In the genomic region with DNA sequence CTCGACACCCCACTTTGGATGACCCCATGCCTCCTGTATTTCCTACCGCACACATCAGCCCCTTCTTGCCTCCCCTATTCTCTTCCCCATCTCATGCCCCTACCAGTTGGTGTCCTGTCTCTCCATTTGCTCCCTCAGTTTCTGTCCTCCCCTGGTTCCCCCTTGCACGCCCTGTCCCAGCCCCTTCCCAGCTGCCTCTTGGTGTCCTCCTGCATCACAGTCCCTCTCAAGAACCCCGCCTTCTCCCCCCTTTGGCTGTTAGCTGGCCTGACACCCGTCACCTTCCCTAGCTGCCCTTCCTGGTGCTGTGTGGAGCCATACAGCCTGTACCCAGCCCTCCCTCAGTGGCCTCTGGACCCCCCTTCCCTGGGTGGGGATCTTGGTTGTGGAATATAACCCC, we compare ENCODE assay signal across 9 cellular contexts. TPM values are rescaled to one million over a fixed set of nuclear protein-coding genes. Genes with fewer than 3 reads are reported as not detected.
A peak's percentile ranks its signal among the peaks of the same experiment; 100 is the strongest.
DNase-seq lines count a peak whose midpoint lies in the region; ATAC-seq and TF ChIP-seq lines count a peak whose summit lies in the region.
"Had no signal": no experiment of that assay in that cellular context is flagged by ENCODE, and none has a peak within 500 bp of the region (broad histone marks: within the 10 kb centered on the region; RNA-seq: fewer than 3 reads in every experiment).

No MANE protein-coding gene starts in this region.

- no peak overlapping the region for H3K9ac ChIP-seq in duodenal mucosa (ENCODE audit: low read depth in 1 of 2, low read length in 2 of 2)

- no peak overlapping the region for H3K4me2 ChIP-seq in OCI-LY7 (ENCODE audit: low read length)

- H3K27me3 ChIP-seq in breast epithelium (no peaks in the 10 kb centered on the region), duodenal mucosa (ENCODE audit: control insufficient read depth in 1 of 2, insufficient read depth in 2 of 2, low read length in 2 of 2) (peaks cover 17 to 31% of the 10 kb centered on the region in 2 donors), uterus (no peaks in the 10 kb centered on the region)

- no peaks in the 10 kb centered on the region for H4K20me1 ChIP-seq in OCI-LY7 (ENCODE audit: insufficient read depth, low read length)

- H3K27ac ChIP-seq in breast epithelium (peak overlapping the region; percentile 73 to 80), duodenal mucosa (ENCODE audit: low read depth, low read length) (no peak overlapping the region), uterus (peak overlapping the region; percentile 73 to 82), OCI-LY7 (ENCODE audit: low read depth, low read length, poor library complexity, severe bottlenecking) (no peak overlapping the region)

- H3K4me3 Mint-ChIP-seq in MCF 10A (ENCODE audit: unreplicated experiment): no peak overlapping the region
- peak overlapping the region in 7 of 10 donors; percentile 1 to 72 (median 58) for H3K4me3 Mint-ChIP-seq in naive thymus-derived CD8-positive, alpha-beta T cell

- H3K27me3 Mint-ChIP-seq in MCF 10A (ENCODE audit: insufficient read depth, unreplicated experiment): peaks cover 80% of the 10 kb centered on the region
- peaks cover 30 to 67% (median 54%) of the 10 kb centered on the region in 5 donors for H3K27me3 Mint-ChIP-seq in naive thymus-derived CD8-positive, alpha-beta T cell

- no peak for TF ChIP-seq CTCF in breast epithelium (IDR thresholded peaks at IDR 0.05)
- TF ChIP-seq CTCF in MCF 10A (IDR thresholded peaks at IDR 0.05; ENCODE audit: unreplicated experiment): no peak
- TF ChIP-seq CTCF in uterus (IDR thresholded peaks at IDR 0.05): no peak
- no peak for TF ChIP-seq CTCF in OCI-LY7 (conservative IDR thresholded peaks at IDR 0.05; ENCODE audit: low read length)

- CTCF ChIA-PET in MCF 10A (lab: Yijun Ruan, JAX) (interaction anchor here (3.3 to 5.2 kb wide), 2 partner anchors 22 to 113 kb away, joined by 14 to 57 read pairs; no protein-coding TSS in a partner anchor), OCI-LY7 (lab: Charles Lee; ENCODE audit: unreplicated experiment) (no interaction called here)

- no peaks in the 10 kb centered on the region for H3K4me1 ChIP-seq in breast epithelium
- H3K4me1 ChIP-seq in duodenal mucosa (ENCODE audit: control insufficient read depth in 1 of 2, insufficient read depth in 2 of 2, low read length in 2 of 2): peaks cover 0 to 3% of the 10 kb centered on the region in 2 donors
- H3K4me1 ChIP-seq in uterus: no peaks in the 10 kb centered on the region
- no peaks in the 10 kb centered on the region for H3K4me1 ChIP-seq in OCI-LY7 (ENCODE audit: insufficient read depth, low read length, poor library complexity, severe bottlenecking)

- no peak for ATAC-seq in naive thymus-derived CD8-positive, alpha-beta T cell

- H3K36me3 ChIP-seq in breast epithelium (no peaks in the 10 kb centered on the region), duodenal mucosa (ENCODE audit: control insufficient read depth in 1 of 2, insufficient read depth in 2 of 2, low read length in 2 of 2) (no peaks in the 10 kb centered on the region), uterus (no peaks in the 10 kb centered on the region), OCI-LY7 (ENCODE audit: insufficient read depth, low read length) (no peaks in the 10 kb centered on the region)

- intact Hi-C loops in breast epithelium (cut with DNase I; ENCODE audit: low total_unique reads) (no loop called here), MCF 10A (cut with micrococcal nuclease) (no loop called here), uterus (cut with DNase I; ENCODE audit: low total_unique reads) (no loop called here), OCI-LY7 (cut with micrococcal nuclease; ENCODE audit: unreplicated experiment) (loop anchor here (5.0 kb wide), 1 partner anchor 148 kb away; no protein-coding TSS in a partner anchor)

- no peaks in the 10 kb centered on the region for H3K36me3 Mint-ChIP-seq in MCF 10A (ENCODE audit: insufficient read depth, unreplicated experiment)
- no peaks in the 10 kb centered on the region for H3K36me3 Mint-ChIP-seq in naive thymus-derived CD8-positive, alpha-beta T cell

- H3K27ac Mint-ChIP-seq in MCF 10A (ENCODE audit: low read depth, unreplicated experiment): no peak overlapping the region
- H3K27ac Mint-ChIP-seq in naive thymus-derived CD8-positive, alpha-beta T cell: peak overlapping the region in 1 of 10 donors; percentile 25

- no peak for TF ChIP-seq POLR2A in breast epithelium (IDR thresholded peaks at IDR 0.05)
- TF ChIP-seq POLR2A in uterus (IDR thresholded peaks at IDR 0.05): no peak

- DNase-seq in breast epithelium (ENCODE audit: low spot score in 2 of 2) (peak in 1 of 2 donors; percentile 26), MCF 10A (ENCODE audit: unreplicated experiment) (no peak), uterus (no peak), NCI-H1105 (lab: John Stamatoyannopoulos, UW) (no peak), OCI-LY7 (ENCODE audit: low spot score) (no peak), NCI-H2171 (lab: John Stamatoyannopoulos, UW) (no peak)
- no peak for DNase-seq in naive thymus-derived CD8-positive, alpha-beta T cell
- DNase-seq: NCI-H1436 treated with DMSO at 0.1 percent for 48 hours had no signal

- H3K4me3 ChIP-seq in breast epithelium (peak overlapping the region; percentile 38 to 64 (median 55)), duodenal mucosa (ENCODE audit: low read depth in 1 of 2, low read length in 2 of 2) (peak overlapping the region; percentile 48 to 49), uterus (peak overlapping the region; percentile 56 to 60), OCI-LY7 (ENCODE audit: low read depth, low read length, poor library complexity, severe bottlenecking) (no peak overlapping the region)

- no TSS peak for BruUV-seq in MCF 10A (replicated peaks; lab: Mats Ljungman, UMichigan)
- no TSS peak for BruUV-seq in OCI-LY7 (replicated peaks; lab: Mats Ljungman, UMichigan)

- POLR2A ChIA-PET in MCF 10A (lab: Yijun Ruan, JAX) (no interaction called here), OCI-LY7 (lab: Charles Lee) (no interaction called here)
- POLR2A ChIA-PET in naive thymus-derived CD8-positive, alpha-beta T cell (lab: Charles Lee): no interaction called here

- H3K9me3 Mint-ChIP-seq in MCF 10A (ENCODE audit: unreplicated experiment): no peaks in the 10 kb centered on the region
- H3K9me3 Mint-ChIP-seq in naive thymus-derived CD8-positive, alpha-beta T cell: no peaks in the 10 kb centered on the region

- no peaks in the 10 kb centered on the region for H3K9me3 ChIP-seq in breast epithelium
- no peaks in the 10 kb centered on the region for H3K9me3 ChIP-seq in duodenal mucosa (ENCODE audit: control insufficient read depth in 1 of 2, low read length in 2 of 2)
- H3K9me3 ChIP-seq in uterus: no peaks in the 10 kb centered on the region
- no peaks in the 10 kb centered on the region for H3K9me3 ChIP-seq in OCI-LY7 (ENCODE audit: low read length)

- no peaks in the 10 kb centered on the region for H3K4me1 Mint-ChIP-seq in MCF 10A (ENCODE audit: insufficient read depth, unreplicated experiment)
- H3K4me1 Mint-ChIP-seq in naive thymus-derived CD8-positive, alpha-beta T cell: peaks cover 4 to 9% (median 6%) of the 10 kb centered on the region in 4 donors

- no peaks in the 10 kb centered on the region for H3K79me2 ChIP-seq in OCI-LY7 (ENCODE audit: insufficient read depth, low read depth, low read length)

- no peak overlapping the region for H2AFZ ChIP-seq in OCI-LY7 (ENCODE audit: low read length)

- no peaks in the 10 kb centered on the region for H3K9me2 ChIP-seq in OCI-LY7 (ENCODE audit: insufficient read depth, low read length)

RNA-seq across cellular contexts. Expression of gene NFASC, which starts 41.5 kb away (rescaled TPM):
- total RNA-seq in breast epithelium: 10 to 100 TPM in 2 of 3 donors, 1 to 10 TPM in 1; 1.6 to 19.5 (median 14.1) TPM
- 0.29 and 0.98 TPM in 2 replicates for total RNA-seq in MCF 10A (2022)
- not detected for total RNA-seq in naive thymus-derived CD8-positive, alpha-beta T cell
- polyA plus RNA-seq in naive thymus-derived CD8-positive, alpha-beta T cell: not detected
- 10 to 100 TPM in 3 of 4 donors, 1 to 10 TPM in 1; 7.9 to 68.7 (median 32.7) TPM for total RNA-seq in uterus
- not detected in 2 replicates for total RNA-seq in OCI-LY7 (2014; rRNA removed; shearing (Covaris generic))
- 0.15 TPM in 1 of 2 replicates, not detected in the other for total RNA-seq in OCI-LY7 (2022)

Comparison
In these comparisons a context has a peak if more than half of its experiments do, and no peak if none do; other contexts are left out.
1. H3K27ac ChIP-seq: peak in breast epithelium (2 of 2) and uterus (2 of 2); none in duodenal mucosa (single experiment) and OCI-LY7 (single experiment).